Comparison of ENCODE assay signal across 26 cellular contexts in the genomic region with DNA sequence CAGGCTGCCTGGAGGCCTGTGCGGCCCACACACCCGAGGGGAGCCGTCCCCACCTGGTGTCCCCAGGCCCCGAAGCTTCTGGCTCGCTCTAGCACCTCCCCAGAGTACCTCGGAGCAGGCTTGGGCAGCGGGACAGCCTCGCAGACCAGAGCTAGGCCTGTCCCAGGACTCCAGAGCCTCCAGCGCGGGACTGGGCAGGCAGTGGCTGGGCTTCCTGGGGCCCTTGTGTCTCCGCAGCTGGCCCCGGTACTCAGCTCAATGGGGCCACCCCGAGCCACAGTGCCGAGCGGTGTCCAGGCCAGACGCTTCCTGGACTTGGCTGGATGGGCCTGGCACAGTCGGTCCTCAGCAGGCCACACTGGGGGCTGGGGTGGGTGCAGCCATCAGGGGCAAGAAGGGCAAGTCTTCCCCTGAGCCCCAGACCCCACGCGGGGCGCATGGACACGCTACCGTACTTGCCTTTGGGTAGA. TPM values are rescaled to one million over a fixed set of nuclear protein-coding genes. Genes with fewer than 3 reads are reported as not detected.
DNase-seq lines count a peak whose midpoint lies in the region; ATAC-seq and TF ChIP-seq lines count a peak whose summit lies in the region.
"Had no signal": no experiment of that assay in that cellular context is flagged by ENCODE, and none has a peak within 500 bp of the region (broad histone marks: within the 10 kb centered on the region; RNA-seq: fewer than 3 reads in every experiment).

No MANE protein-coding gene starts in this region.

- ATAC-seq in GM23338 (peak; percentile 23), RWPE2 (ENCODE audit: low read depth) (peak; percentile 4; the same call in 1 of the 3 replicates), gastrocnemius medialis (no peak)

- H3K9me2 ChIP-seq in GM23338 (ENCODE audit: insufficient read depth): no peaks in the 10 kb centered on the region

- in situ Hi-C loops in gastrocnemius medialis (cut with MboI; ENCODE audit: low sequenced_read_pairs in 4 of 4): no loop called here

- CTCF ChIA-PET in HEK293T (lab: Yijun Ruan, JAX): no interaction called here

- POLR2A ChIA-PET in HEK293T (lab: Yijun Ruan, JAX): interaction anchor here (2.1 kb wide), 1 partner anchor 11 kb away, joined by 8 read pairs; a partner anchor contains a TSS

- H3K27me3 ChIP-seq in GM23338 (ENCODE audit: insufficient read depth): no peaks in the 10 kb centered on the region
- no peaks in the 10 kb centered on the region for H3K27me3 ChIP-seq in RWPE2 (ENCODE audit: insufficient read depth, poor library complexity, severe bottlenecking)
- H3K27me3 ChIP-seq in endodermal cell (ENCODE audit: control insufficient read depth, insufficient read depth, low read length, poor library complexity, severe bottlenecking): no peaks in the 10 kb centered on the region
- H3K27me3 ChIP-seq in sigmoid colon: peaks cover 15 to 34% (median 32%) of the 10 kb centered on the region in 3 donors
- H3K27me3 ChIP-seq in gastrocnemius medialis: peaks cover 15 to 34% (median 24%) of the 10 kb centered on the region in 3 donors

- H3K27ac ChIP-seq in GM23338 (ENCODE audit: low read depth) (no peak overlapping the region; the same call in 1 of the 2 replicates), RWPE2 (ENCODE audit: poor library complexity, severe bottlenecking) (no peak overlapping the region), endodermal cell (ENCODE audit: low read depth, low read length) (no peak overlapping the region), sigmoid colon (no peak overlapping the region), gastrocnemius medialis (no peak overlapping the region)
- H3K27ac ChIP-seq: HL-60 had no signal

- H3K9ac ChIP-seq in endodermal cell (ENCODE audit: extremely low read depth, low read length, poor library complexity, severe bottlenecking): no peak overlapping the region

- no peak for DNase-seq in GM23338 (ENCODE audit: low spot score)
- DNase-seq in RWPE2 (ENCODE audit: low spot score): no peak
- peak; percentile 66 for DNase-seq in endodermal cell
- peak; percentile 64 for DNase-seq in sigmoid colon
- DNase-seq in HEK293T (ENCODE audit: extremely low spot score): no peak
- DNase-seq in gastrocnemius medialis: no peak
- DNase-seq in occipital lobe (lab: John Stamatoyannopoulos, UW): no peak
- DNase-seq: CD8-positive, alpha-beta memory T cell; DMS79 treated with DMSO at 0.1 percent for 48 hours; Kasumi-1; MV-4-11; NCI-H1105; NCI-H1436 treated with DMSO at 0.1 percent for 48 hours; NCI-H187 treated with DMSO at 0.1 percent for 48 hours; NCI-H2107; NCI-H446; NCI-H524 treated with DMSO at 0.1 percent for 48 hours; NCI-H774; SHP77; T-helper 1 cell had no signal

- H3K27ac Mint-ChIP-seq in GM23338: no peak overlapping the region
- no peak overlapping the region for H3K27ac Mint-ChIP-seq in endodermal cell
- H3K27ac Mint-ChIP-seq: B cell; CD14-positive monocyte; CD8-positive, alpha-beta memory T cell had no signal

- no peaks in the 10 kb centered on the region for H3K36me3 ChIP-seq in GM23338 (ENCODE audit: insufficient read depth)
- no peaks in the 10 kb centered on the region for H3K36me3 ChIP-seq in RWPE2 (ENCODE audit: low read depth)
- no peaks in the 10 kb centered on the region for H3K36me3 ChIP-seq in endodermal cell (ENCODE audit: control insufficient read depth, insufficient read depth, low read length)
- H3K36me3 ChIP-seq in sigmoid colon: no peaks in the 10 kb centered on the region
- no peaks in the 10 kb centered on the region for H3K36me3 ChIP-seq in gastrocnemius medialis
- H3K36me3 ChIP-seq: HAP-1 had no signal

- 93 to 100% methylated on average over 9 to 22 of the region's 22 CpGs for WGBS in endodermal cell (ENCODE audit: insufficient coverage in 1 of 2, insufficient read length in 1 of 2), 2 experiments
- 91 to 93% methylated on average over 22 of the region's 22 CpGs for WGBS in sigmoid colon, 2 donors

- no peaks in the 10 kb centered on the region for H3K36me3 Mint-ChIP-seq in GM23338 (ENCODE audit: low read depth)
- H3K36me3 Mint-ChIP-seq in endodermal cell (ENCODE audit: low read depth): no peaks in the 10 kb centered on the region
- H3K36me3 Mint-ChIP-seq: CD14-positive monocyte; CD8-positive, alpha-beta memory T cell had no signal

- H3F3A ChIP-seq in GM23338 (replicated peaks; ENCODE audit: low read depth): no peaks in the 10 kb centered on the region

- H3K9me3 ChIP-seq in RWPE2 (ENCODE audit: severe bottlenecking) (no peaks in the 10 kb centered on the region), endodermal cell (ENCODE audit: control insufficient read depth, low read length) (no peaks in the 10 kb centered on the region), sigmoid colon (no peaks in the 10 kb centered on the region), gastrocnemius medialis (no peaks in the 10 kb centered on the region)
- H3K9me3 ChIP-seq: HAP-1 had no signal

- no peak for TF ChIP-seq EP300 in sigmoid colon (IDR thresholded peaks at IDR 0.05)

- intact Hi-C loops in sigmoid colon (cut with DNase I) (no loop called here), gastrocnemius medialis (cut with DNase I; ENCODE audit: low total_unique reads) (no loop called here)

- H4K20me1 ChIP-seq in GM23338 (replicated peaks; ENCODE audit: insufficient read depth): no peaks in the 10 kb centered on the region

- H3K4me2 ChIP-seq in GM23338: no peak overlapping the region

- H3K9me3 Mint-ChIP-seq in GM23338 (peaks cover 2% of the 10 kb centered on the region; the same call in 2 of the 3 replicates), endodermal cell (peaks cover 2% of the 10 kb centered on the region)
- H3K9me3 Mint-ChIP-seq: CD8-positive, alpha-beta memory T cell had no signal

- H2AFZ ChIP-seq in GM23338: no peak overlapping the region

- H3K4me3 Mint-ChIP-seq in GM23338: no peak overlapping the region
- no peak overlapping the region for H3K4me3 Mint-ChIP-seq in endodermal cell
- H3K4me3 Mint-ChIP-seq: B cell; CD14-positive monocyte; CD8-positive, alpha-beta memory T cell had no signal

- no peaks in the 10 kb centered on the region for H3K79me2 ChIP-seq in GM23338 (replicated peaks; ENCODE audit: insufficient read depth)

- TF ChIP-seq POLR2A in sigmoid colon (IDR thresholded peaks at IDR 0.05): no peak
- TF ChIP-seq POLR2A in gastrocnemius medialis (IDR thresholded peaks at IDR 0.05): no peak

- H3K27me3 Mint-ChIP-seq in GM23338 (ENCODE audit: insufficient read depth, low read depth, poor library complexity) (peaks cover 7% of the 10 kb centered on the region), endodermal cell (ENCODE audit: insufficient read depth) (no peaks in the 10 kb centered on the region)
- H3K27me3 Mint-ChIP-seq: B cell; CD8-positive, alpha-beta memory T cell had no signal

- H3K4me1 ChIP-seq in GM23338 (ENCODE audit: insufficient read depth) (no peaks in the 10 kb centered on the region), RWPE2 (ENCODE audit: insufficient read depth, poor library complexity, severe bottlenecking) (no peaks in the 10 kb centered on the region), endodermal cell (ENCODE audit: control insufficient read depth, insufficient read depth, low read length) (no peaks in the 10 kb centered on the region), sigmoid colon (no peaks in the 10 kb centered on the region), gastrocnemius medialis (peaks cover 0 to 6% of the 10 kb centered on the region in 2 donors)
- H3K4me1 ChIP-seq: HAP-1 had no signal

- H3K4me3 ChIP-seq in GM23338: no peak overlapping the region
- no peak overlapping the region for H3K4me3 ChIP-seq in RWPE2 (ENCODE audit: severe bottlenecking)
- no peak overlapping the region for H3K4me3 ChIP-seq in endodermal cell (ENCODE audit: low read length)
- no peak overlapping the region for H3K4me3 ChIP-seq in sigmoid colon
- no peak overlapping the region for H3K4me3 ChIP-seq in gastrocnemius medialis
- H3K4me3 ChIP-seq: HAP-1 had no signal

- H3K4me1 Mint-ChIP-seq in GM23338: no peaks in the 10 kb centered on the region; the same call in 2 of the 3 replicates
- H3K4me1 Mint-ChIP-seq in endodermal cell: no peaks in the 10 kb centered on the region
- H3K4me1 Mint-ChIP-seq: CD14-positive monocyte; CD8-positive, alpha-beta memory T cell had no signal

- TF ChIP-seq CTCF in GM23338 (conservative IDR thresholded peaks at IDR 0.05; ENCODE audit: low read depth in 2 of 2) (no peak), RWPE2 (IDR thresholded peaks at IDR 0.05; ENCODE audit: poor library complexity, severe bottlenecking) (no peak), endodermal cell (conservative IDR thresholded peaks at IDR 0.05) (no peak), sigmoid colon (IDR thresholded peaks at IDR 0.05) (no peak), gastrocnemius medialis (IDR thresholded peaks at IDR 0.05 in 4 of 5, conservative IDR thresholded peaks at IDR 0.05 in 1 of 5) (no peak)

RNA-seq across cellular contexts. Expression of a gene that starts 4.9 kb away (rescaled TPM):
- total RNA-seq in GM23338 (2014; rRNA removed; shearing (Covaris generic)): 0.70 and 1.4 TPM in 2 replicates
- 1.7 and 1.8 TPM in 2 replicates for polyA plus RNA-seq in GM23338 (2016; fragmentation: Nextera tagmentation; extraction: Ambion mirVana)
- 1 to 10 TPM; 5.4 TPM for total RNA-seq in endodermal cell
- polyA plus RNA-seq in endodermal cell (2013, experiment 1 of 2): 6.1 TPM
- polyA plus RNA-seq in endodermal cell (2013, experiment 2 of 2): 5.5 TPM
- total RNA-seq in sigmoid colon: 1 to 10 TPM; 1.2 to 5.0 (median 3.2) TPM
- 1 to 10 TPM in 1 of 3 donors, under 1 TPM in 1, not detected in 1; under 0.01 to 3.2 TPM for polyA plus RNA-seq in sigmoid colon
- under 1 TPM in 3 of 4 donors, not detected in 1; 0.19 to 0.91 (median 0.66) TPM for total RNA-seq in gastrocnemius medialis
- 2.2 TPM for total RNA-seq in occipital lobe
- polyA plus RNA-seq: CD14-positive monocyte had no signal

RNA-seq across cellular contexts. Expression of a gene that starts 11.5 kb away (rescaled TPM):
- 70.2 and 73.5 TPM in 2 replicates for total RNA-seq in GM23338 (2014; rRNA removed; shearing (Covaris generic))
- polyA plus RNA-seq in GM23338 (2016; fragmentation: Nextera tagmentation; extraction: Ambion mirVana) (47.1 and 49.5 TPM in 2 replicates), sigmoid colon (10 to 100 TPM; 32.4 to 63.6 (median 54.6) TPM)
- total RNA-seq in endodermal cell (10 to 100 TPM; 69.9 to 72.7 TPM), sigmoid colon (10 to 100 TPM; 33.1 to 44.3 (median 34.0) TPM), gastrocnemius medialis (10 to 100 TPM; 31.3 to 42.3 (median 38.3) TPM), occipital lobe (39.6 TPM)
- 66.7 TPM for polyA plus RNA-seq in endodermal cell (2013, experiment 1 of 2)
- 61.0 TPM for polyA plus RNA-seq in endodermal cell (2013, experiment 2 of 2)

RNA-seq across cellular contexts. Expression of a gene that starts 22.6 kb away (rescaled TPM):
- 27.7 and 31.9 TPM in 2 replicates for total RNA-seq in GM23338 (2014; rRNA removed; shearing (Covaris generic))
- polyA plus RNA-seq in GM23338 (2016; fragmentation: Nextera tagmentation; extraction: Ambion mirVana): 6.4 and 8.1 TPM in 2 replicates
- 10 to 100 TPM; 36.8 to 43.5 TPM for total RNA-seq in endodermal cell
- polyA plus RNA-seq in endodermal cell (2013, experiment 1 of 2): 82.9 TPM
- 63.3 TPM for polyA plus RNA-seq in endodermal cell (2013, experiment 2 of 2)
- 10 to 100 TPM; 21.4 to 57.1 (median 33.4) TPM for total RNA-seq in sigmoid colon
- 10 to 100 TPM in 1 of 3 donors, 1 to 10 TPM in 2; 7.2 to 41.8 (median 8.3) TPM for polyA plus RNA-seq in sigmoid colon
- 10 to 100 TPM; 18.4 to 31.9 (median 25.8) TPM for total RNA-seq in gastrocnemius medialis
- 51.3 TPM for total RNA-seq in occipital lobe

RNA-seq across cellular contexts. Expression of a gene that starts 23.3 kb away (rescaled TPM):
- 49.9 and 55.8 TPM in 2 replicates for total RNA-seq in GM23338 (2014; rRNA removed; shearing (Covaris generic))
- 41.5 and 43.9 TPM in 2 replicates for polyA plus RNA-seq in GM23338 (2016; fragmentation: Nextera tagmentation; extraction: Ambion mirVana)
- total RNA-seq in endodermal cell: 10 to 100 TPM; 21.7 to 23.8 TPM
- 18.6 TPM for polyA plus RNA-seq in endodermal cell (2013, experiment 1 of 2)
- polyA plus RNA-seq in endodermal cell (2013, experiment 2 of 2): 18.3 TPM
- total RNA-seq in sigmoid colon: 10 to 100 TPM; 15.7 to 24.0 (median 20.4) TPM
- polyA plus RNA-seq in sigmoid colon: 10 to 100 TPM; 12.6 to 22.3 (median 12.7) TPM
- 10 to 100 TPM in 2 of 4 donors, 1 to 10 TPM in 2; 6.2 to 13.1 (median 9.5) TPM for total RNA-seq in gastrocnemius medialis
- 8.0 TPM for total RNA-seq in occipital lobe

RNA-seq across cellular contexts. Expression of a gene that starts 38.6 kb away (rescaled TPM):
- 3.0 and 4.1 TPM in 2 replicates for total RNA-seq in GM23338 (2014; rRNA removed; shearing (Covaris generic))
- 4.1 and 4.2 TPM in 2 replicates for polyA plus RNA-seq in GM23338 (2016; fragmentation: Nextera tagmentation; extraction: Ambion mirVana)
- 10 to 100 TPM in 1 of 2 donors, 1 to 10 TPM in 1; 8.1 to 13.5 TPM for total RNA-seq in endodermal cell
- polyA plus RNA-seq in endodermal cell (2013, experiment 1 of 2): 3.2 TPM
- 3.5 TPM for polyA plus RNA-seq in endodermal cell (2013, experiment 2 of 2)
- 1 to 10 TPM in 2 of 4 donors, not detected in 2; 1.9 to 5.7 TPM for total RNA-seq in sigmoid colon
- 10 to 100 TPM; 17.6 to 28.7 (median 23.4) TPM for polyA plus RNA-seq in sigmoid colon
- total RNA-seq in gastrocnemius medialis: 1 to 10 TPM in 1 of 4 donors, not detected in 3; 2.7 TPM
- not detected for total RNA-seq in occipital lobe
- total RNA-seq: M059J, SK-MEL-5 had no signal
- polyA plus RNA-seq: CD14-positive monocyte; CD8-positive, alpha-beta memory T cell had no signal

Comparison
In these comparisons a context has a peak if more than half of its experiments do, and no peak if none do; other contexts are left out.
1. ATAC-seq: peak in GM23338 (single experiment) and RWPE2 (single experiment); none in gastrocnemius medialis (0 of 2).
2. DNase-seq: peak in endodermal cell (single experiment) and sigmoid colon (single experiment); none in GM23338 (single experiment), RWPE2 (single experiment), HEK293T (single experiment), gastrocnemius medialis (0 of 2) and occipital lobe (single experiment).